In genomic region chr16:69131749-69132423, GRCh38 we compare ENCODE assay signal across 1 cellular context.
TF ChIP-seq lines count a peak whose summit lies in the region.

No MANE protein-coding gene starts in this region.

TF ChIP-seq in IMR-90, 13 proteins besides CTCF, POLR2A, EP300 and RAD21:
- TF ChIP-seq MAZ (IDR thresholded peaks at IDR 0.05; ENCODE audit: borderline replicate concordance, low read depth, low read length) (peak; percentile 85), MXI1 (IDR thresholded peaks at IDR 0.05; ENCODE audit: borderline replicate concordance, low read depth, low read length) (no peak)
